In genomic region chr10:117419921-117420320, GRCh38 we compare ENCODE assay signal across 20 cellular contexts. TPM values are rescaled to one million over a fixed set of nuclear protein-coding genes. Genes with fewer than 3 reads are reported as not detected.
DNase-seq lines count a peak whose midpoint lies in the region; ATAC-seq and TF ChIP-seq lines count a peak whose summit lies in the region.
"Had no signal": no experiment of that assay in that cellular context is flagged by ENCODE, and none has a peak within 500 bp of the region (broad histone marks: within the 10 kb centered on the region; RNA-seq: fewer than 3 reads in every experiment).

No MANE protein-coding gene starts in this region.

- no peaks in the 10 kb centered on the region for H3K9me3 ChIP-seq in GM23248 (ENCODE audit: low read depth)
- no peaks in the 10 kb centered on the region for H3K9me3 ChIP-seq in right cardiac atrium (ENCODE audit: control insufficient read depth, low read length)
- H3K9me3 ChIP-seq: SK-N-SH, testis had no signal

- no peak overlapping the region for H2AFZ ChIP-seq in GM23248

- no peak overlapping the region for H3K4me3 Mint-ChIP-seq in activated T-cell treated with anti-CD3 and anti-CD28 coated beads, Interleukin-2, amount 50 U/mL, for 4 hours
- H3K4me3 Mint-ChIP-seq: activated naive CD8-positive, alpha-beta T cell treated with anti-CD3 and anti-CD28 coated beads for 36 hours; CD4-positive, alpha-beta T cell; effector memory CD8-positive, alpha-beta T cell; T-helper 2 cell treated with Interferon-gamma antibody and Interleukin-4, amounts not matched to agents 5 μg/mL and 100 μg/mL, for 36 hours had no signal

- no peaks in the 10 kb centered on the region for H3K79me2 ChIP-seq in GM23248 (ENCODE audit: insufficient read depth)

- 0 out of 2 replicates have a peak, but pooled peaks cover 8% of the 10 kb centered on the region for H3K4me1 ChIP-seq in GM23248 (ENCODE audit: insufficient read depth)
- H3K4me1 ChIP-seq in right cardiac atrium (ENCODE audit: control insufficient read depth, insufficient read depth, low read length), result no peaks in the 10 kb centered on the region
- H3K4me1 ChIP-seq: testis had no signal

- no peak for TF ChIP-seq CTCF in fibroblast of mammary gland (conservative IDR thresholded peaks at IDR 0.05; ENCODE audit: control insufficient read depth, insufficient read depth, low read depth, low read length)

- no peak for ATAC-seq in right cardiac atrium
- no peak for ATAC-seq in activated T-cell treated with anti-CD3 and anti-CD28 coated beads, Interleukin-2, amount 50 U/mL, for 4 hours
- ATAC-seq: effector memory CD8-positive, alpha-beta T cell; left cardiac atrium had no signal

- DNase-seq in A172 (ENCODE audit: low spot score) (peak; percentile 19), GM23248 (peak; percentile 78), UCSD-AML1 (lab: John Stamatoyannopoulos, UW; ENCODE audit: unreplicated experiment) (peak; percentile 25), fibroblast of mammary gland (ENCODE audit: low read depth) (peak; percentile 23), right cardiac atrium (no peak)
- DNase-seq in stimulated activated CD4-positive, alpha-beta T cell treated with anti-CD3 and anti-CD28 coated beads, Interleukin-4, amount 100 ng/mL, for 1 hour, result no peak
- no peak for DNase-seq in stimulated activated CD4-positive, alpha-beta T cell treated with anti-CD3 and anti-CD28 coated beads, Interleukin-4, amount 100 ng/mL, for 4 hours
- no peak for DNase-seq in activated T-cell treated with anti-CD3 and anti-CD28 coated beads, Interleukin-2, amount 50 U/mL, for 4 hours
- DNase-seq: ACHN; activated CD4-positive, alpha-beta T cell treated with anti-CD3 and anti-CD28 coated beads for 1 hour; activated naive CD8-positive, alpha-beta T cell treated with anti-CD3 and anti-CD28 coated beads for 36 hours; CD4-positive, alpha-beta T cell; DMS79 treated with DMSO at 0.1 percent for 48 hours; effector memory CD8-positive, alpha-beta T cell; foreskin melanocyte; left cardiac atrium; NCI-H748 treated with DMSO at 0.1 percent for 48 hours; SK-N-SH; testis had no signal

- no peak overlapping the region for H3K4me2 ChIP-seq in GM23248 (ENCODE audit: unreplicated experiment)
- H3K4me2 ChIP-seq: SK-N-SH had no signal

- H3K9ac ChIP-seq in GM23248, result no peak overlapping the region
- H3K9ac ChIP-seq: SK-N-SH had no signal

- WGBS in GM23248 (ENCODE audit: low coverage in 1 of 2, low lambda C conversion rate in 2 of 2, missing lambda C conversion rate in 2 of 2), 2 experiments, result 59 to 67% methylated on average over 5 of the region's 5 CpGs
- 69% methylated on average over 5 of the region's 5 CpGs for WGBS in right cardiac atrium

- in situ Hi-C loops in GM23248 (cut with MboI), result no loop called here

- H3K4me1 Mint-ChIP-seq in activated T-cell treated with anti-CD3 and anti-CD28 coated beads, Interleukin-2, amount 50 U/mL, for 4 hours (ENCODE audit: low read depth), result no peaks in the 10 kb centered on the region
- H3K4me1 Mint-ChIP-seq: activated naive CD8-positive, alpha-beta T cell treated with anti-CD3 and anti-CD28 coated beads for 36 hours had no signal

- H3K27me3 Mint-ChIP-seq in activated T-cell treated with anti-CD3 and anti-CD28 coated beads, Interleukin-2, amount 50 U/mL, for 4 hours (ENCODE audit: low read depth), result peaks cover 2% of the 10 kb centered on the region
- H3K27me3 Mint-ChIP-seq: activated naive CD8-positive, alpha-beta T cell treated with anti-CD3 and anti-CD28 coated beads for 36 hours; CD4-positive, alpha-beta T cell had no signal

- no peaks in the 10 kb centered on the region for H3K36me3 Mint-ChIP-seq in activated T-cell treated with anti-CD3 and anti-CD28 coated beads, Interleukin-2, amount 50 U/mL, for 4 hours (ENCODE audit: insufficient read depth)
- H3K36me3 Mint-ChIP-seq: activated naive CD8-positive, alpha-beta T cell treated with anti-CD3 and anti-CD28 coated beads for 36 hours had no signal

- intact Hi-C loops in right cardiac atrium (cut with DNase I), result no loop called here

- peaks cover 3% of the 10 kb centered on the region for H3K9me3 Mint-ChIP-seq in activated T-cell treated with anti-CD3 and anti-CD28 coated beads, Interleukin-2, amount 50 U/mL, for 4 hours
- H3K9me3 Mint-ChIP-seq: CD4-positive, alpha-beta T cell; effector memory CD8-positive, alpha-beta T cell; T-helper 2 cell treated with Interferon-gamma antibody and Interleukin-4, amounts not matched to agents 5 μg/mL and 100 μg/mL, for 36 hours had no signal

- H3K27me3 ChIP-seq in GM23248 (replicated peaks; ENCODE audit: insufficient read depth) (no peaks in the 10 kb centered on the region), right cardiac atrium (ENCODE audit: control insufficient read depth, insufficient read depth) (no peaks in the 10 kb centered on the region)
- H3K27me3 ChIP-seq: testis had no signal

- H3K36me3 ChIP-seq in GM23248 (ENCODE audit: low read depth), result no peaks in the 10 kb centered on the region

- no peak overlapping the region for H3K27ac ChIP-seq in GM23248
- no peak overlapping the region for H3K27ac ChIP-seq in right cardiac atrium (ENCODE audit: low read length)
- H3K27ac ChIP-seq: testis had no signal

- H4K20me1 ChIP-seq in GM23248 (ENCODE audit: insufficient read depth), result no peaks in the 10 kb centered on the region

- no peaks in the 10 kb centered on the region for H3F3A ChIP-seq in GM23248 (ENCODE audit: insufficient read depth)

- H3K4me3 ChIP-seq in GM23248 (no peak overlapping the region), fibroblast of mammary gland (ENCODE audit: control insufficient read depth, low read depth, low read length) (no peak overlapping the region), right cardiac atrium (ENCODE audit: low read length) (no peak overlapping the region)
- H3K4me3 ChIP-seq: testis had no signal

- H3K9me2 ChIP-seq in GM23248 (ENCODE audit: insufficient read depth), result no peaks in the 10 kb centered on the region
- H3K9me2 ChIP-seq: SK-N-SH had no signal

RNA-seq across cellular contexts. Expression of gene PDZD8, which starts 44.7 kb away (rescaled TPM):
- total RNA-seq in A172 (2014; rRNA removed; shearing (Covaris generic)), result 23.9 and 24.8 TPM in 2 replicates
- 19.7 and 20.1 TPM in 2 replicates for total RNA-seq in GM23248 (2014; rRNA removed; shearing (Covaris generic))
- 13.8 and 14.4 TPM in 2 replicates for polyA plus RNA-seq in GM23248 (2016; fragmentation: Nextera tagmentation; extraction: Ambion mirVana)
- 10 to 100 TPM; 17.5 to 25.9 (median 24.4) TPM for total RNA-seq in right cardiac atrium
- polyA plus RNA-seq in right cardiac atrium, result 3.7 TPM
- total RNA-seq in activated T-cell treated with anti-CD3 and anti-CD28 coated beads, Interleukin-2, amount 50 U/mL, for 4 hours, result 10 to 100 TPM; 22.7 to 27.5 (median 25.4) TPM

Comparison
In these comparisons a context has a peak if more than half of its experiments do, and no peak if none do; other contexts are left out.
1. DNase-seq: peak in A172 (single experiment), GM23248 (single experiment), UCSD-AML1 (single experiment) and fibroblast of mammary gland (single experiment); none in right cardiac atrium (0 of 3), stimulated activated CD4-positive, alpha-beta T cell treated with anti-CD3 and anti-CD28 coated beads, Interleukin-4, amount 100 ng/mL, for 1 hour (single experiment), stimulated activated CD4-positive, alpha-beta T cell treated with anti-CD3 and anti-CD28 coated beads, Interleukin-4, amount 100 ng/mL, for 4 hours (0 of 2) and activated T-cell treated with anti-CD3 and anti-CD28 coated beads, Interleukin-2, amount 50 U/mL, for 4 hours (single experiment).